ENCODE assay signal across 8 cellular contexts in the genomic region with DNA sequence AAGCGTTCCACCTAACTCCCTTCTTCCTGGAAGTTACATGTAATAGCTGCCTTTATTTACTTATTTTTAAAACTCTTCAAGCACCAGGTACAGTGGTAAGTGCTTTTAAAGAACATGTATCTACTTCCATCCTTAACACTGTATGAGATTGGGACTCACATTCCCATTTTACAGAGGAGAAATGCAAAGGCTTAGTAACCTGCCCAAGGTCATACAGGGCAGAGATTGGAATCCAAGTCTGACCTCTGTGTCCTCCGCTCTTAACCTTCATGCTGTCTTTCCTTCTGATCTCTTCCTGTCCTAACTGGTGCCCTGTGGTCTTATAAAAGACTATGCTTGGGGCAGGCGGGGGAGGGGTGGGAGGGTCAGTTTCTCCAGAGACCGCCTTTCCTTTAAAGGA. TPM values are rescaled to one million over a fixed set of nuclear protein-coding genes. Genes with fewer than 3 reads are reported as not detected.
DNase-seq lines count a peak whose midpoint lies in the region; ATAC-seq, FAIRE-seq and TF ChIP-seq lines count a peak whose summit lies in the region.

No MANE protein-coding gene starts in this region.

- ATAC-seq in CD4-positive, alpha-beta T cell (ENCODE audit: poor library complexity), result no peak
- ATAC-seq in GM21447 (IDR thresholded peaks at IDR 0.05; ENCODE audit: unreplicated experiment), result no peak

- no peaks in the 10 kb centered on the region for H3K27me3 Mint-ChIP-seq in CD4-positive, alpha-beta T cell

- POLR2A ChIA-PET in CD4-positive, alpha-beta T cell (lab: Charles Lee), result interaction anchor here (1.0 kb wide), 1 partner anchor 13 kb away, joined by 3 read pairs; no protein-coding TSS in a partner anchor
- POLR2A ChIA-PET in endothelial cell of umbilical vein (lab: Charles Lee), result no interaction called here

- CTCF ChIA-PET in CD4-positive, alpha-beta T cell (lab: Charles Lee), result no interaction called here
- CTCF ChIA-PET in endothelial cell of umbilical vein (lab: Charles Lee), result interaction anchor here (0.7 to 1.1 kb wide), 4 partner anchors 11 to 74 kb away, joined by 3 read pairs; no protein-coding TSS in a partner anchor

- H3K4me1 Mint-ChIP-seq in CD4-positive, alpha-beta T cell (ENCODE audit: low read depth), result peaks cover 36% of the 10 kb centered on the region

- no peaks in the 10 kb centered on the region for H3K27me3 ChIP-seq in CD4-positive, alpha-beta T cell (ENCODE audit: control insufficient read depth, insufficient read depth, low read length)
- H3K27me3 ChIP-seq in OCI-LY3 (ENCODE audit: low read depth, low read length) (no peaks in the 10 kb centered on the region), endothelial cell of umbilical vein (ENCODE audit: control insufficient read depth in 2 of 2, insufficient read depth in 2 of 2, low read length in 2 of 2) (no peaks in the 10 kb centered on the region), neutrophil (no peaks in the 10 kb centered on the region)

- H3K4me1 ChIP-seq in OCI-LY3 (ENCODE audit: low read length) (peaks cover 53% of the 10 kb centered on the region), endothelial cell of umbilical vein (ENCODE audit: control insufficient read depth, extremely low read depth, insufficient read depth, low read length) (peaks cover 17% of the 10 kb centered on the region), neutrophil (ENCODE audit: control insufficient read depth in 1 of 2, insufficient read depth in 1 of 2, low read depth in 1 of 2, low read length in 1 of 2) (peaks cover 65 to 71% of the 10 kb centered on the region in 2 experiments)

- H3K79me2 ChIP-seq in OCI-LY3 (ENCODE audit: low read length) (peaks cover 78% of the 10 kb centered on the region), endothelial cell of umbilical vein (ENCODE audit: control insufficient read depth, insufficient read depth, low read length) (peaks cover 63% of the 10 kb centered on the region)

- no peak overlapping the region for H2AFZ ChIP-seq in OCI-LY3 (ENCODE audit: low read depth, low read length)
- H2AFZ ChIP-seq in endothelial cell of umbilical vein (ENCODE audit: low read depth, low read length), result no peak overlapping the region

- H3K4me2 ChIP-seq in OCI-LY3 (ENCODE audit: low read length) (peak overlapping the region; percentile 86), endothelial cell of umbilical vein (ENCODE audit: insufficient read depth, low read length) (peak overlapping the region; percentile 72)

- peak overlapping the region; percentile 88 for H3K4me3 Mint-ChIP-seq in CD4-positive, alpha-beta T cell

- H3K4me3 ChIP-seq in OCI-LY3 (ENCODE audit: low read length), result peak overlapping the region; percentile 95
- H3K4me3 ChIP-seq in endothelial cell of umbilical vein (replicated peaks in 1 of 3; ENCODE audit: insufficient read depth in 1 of 3, low read depth in 1 of 3, low read length in 3 of 3), result peak overlapping the region; percentile 81 to 93 (median 87)
- peak overlapping the region; percentile 86 to 93 for H3K4me3 ChIP-seq in neutrophil (ENCODE audit: low read depth in 1 of 2, low read length in 1 of 2)

- H3K9me3 ChIP-seq in CD4-positive, alpha-beta T cell (ENCODE audit: control insufficient read depth, low read length), result no peaks in the 10 kb centered on the region
- H3K9me3 ChIP-seq in OCI-LY3 (ENCODE audit: insufficient read depth, low read length) (no peaks in the 10 kb centered on the region), endothelial cell of umbilical vein (replicated peaks; ENCODE audit: control insufficient read depth, insufficient read depth, low read length) (no peaks in the 10 kb centered on the region), neutrophil (no peaks in the 10 kb centered on the region)

- no peak for TF ChIP-seq CTCF in CD4-positive, alpha-beta T cell (IDR thresholded peaks at IDR 0.05)
- TF ChIP-seq CTCF in OCI-LY3 (IDR thresholded peaks at IDR 0.05; ENCODE audit: low read depth, low read length) (no peak), endothelial cell of umbilical vein (IDR thresholded peaks at IDR 0.05; ENCODE audit: extremely low read depth in 1 of 2, insufficient read depth in 1 of 2, low read depth in 1 of 2, low read length in 2 of 2) (no peak), neutrophil (IDR thresholded peaks at IDR 0.05) (no peak)

- intact Hi-C loops in CD4-positive, alpha-beta T cell (cut with DNase I, micrococcal nuclease), result loop anchor here (5.0 to 10.0 kb wide), 7 partner anchors 40 to 1223 kb away; a partner anchor contains a TSS
- intact Hi-C loops in endothelial cell of umbilical vein (cut with micrococcal nuclease), result loop anchor here (2.0 to 5.0 kb wide), 3 partner anchors 50 to 101 kb away; a partner anchor contains a TSS

- BruUV-seq in endothelial cell of umbilical vein (replicated peaks; lab: Mats Ljungman, UMichigan), result no TSS peak

- peak overlapping the region; percentile 19 for H3K27ac Mint-ChIP-seq in CD4-positive, alpha-beta T cell

- FAIRE-seq in endothelial cell of umbilical vein (lab: Jason Lieb, UNC), result no peak

- H3K9me3 Mint-ChIP-seq in CD4-positive, alpha-beta T cell, result no peaks in the 10 kb centered on the region

- no peaks in the 10 kb centered on the region for H3K9me1 ChIP-seq in endothelial cell of umbilical vein (replicated peaks; ENCODE audit: control insufficient read depth, extremely low read depth, insufficient read depth, low read length)

- peaks cover 27% of the 10 kb centered on the region for H3K36me3 ChIP-seq in OCI-LY3 (replicated peaks; ENCODE audit: low read depth, low read length)
- no peaks in the 10 kb centered on the region for H3K36me3 ChIP-seq in endothelial cell of umbilical vein (ENCODE audit: control insufficient read depth in 2 of 2, extremely low read depth in 1 of 2, insufficient read depth in 2 of 2, low read length in 2 of 2)
- no peaks in the 10 kb centered on the region for H3K36me3 ChIP-seq in neutrophil

- no peak for TF ChIP-seq POLR2A in endothelial cell of umbilical vein (IDR thresholded peaks at IDR 0.05; ENCODE audit: low read depth, low read length)

- no peaks in the 10 kb centered on the region for H3K36me3 Mint-ChIP-seq in CD4-positive, alpha-beta T cell (ENCODE audit: low read depth)

- H3K9ac ChIP-seq in OCI-LY3 (ENCODE audit: low read length) (peak overlapping the region; percentile 98), endothelial cell of umbilical vein (replicated peaks; ENCODE audit: extremely low read depth, insufficient read depth, low read length) (peak overlapping the region; percentile 93)

- dilution Hi-C loops in endothelial cell of umbilical vein (cut with MboI; ENCODE audit: extremely low pct_ligation_motif_present, low sequenced_read_pairs), result no loop called here

- H4K20me1 ChIP-seq in OCI-LY3 (ENCODE audit: insufficient read depth, low read length), result peaks cover 51% of the 10 kb centered on the region
- no peaks in the 10 kb centered on the region for H4K20me1 ChIP-seq in endothelial cell of umbilical vein (replicated peaks; ENCODE audit: control insufficient read depth, extremely low read depth, insufficient read depth, low read length)

- no peak overlapping the region for H3K27ac ChIP-seq in CD4-positive, alpha-beta T cell (ENCODE audit: low read depth, low read length)
- H3K27ac ChIP-seq in OCI-LY3 (ENCODE audit: low read length) (no peak overlapping the region), endothelial cell of umbilical vein (ENCODE audit: insufficient read depth, low read depth, low read length) (peak overlapping the region; percentile 79), neutrophil (peak overlapping the region; percentile 96)

- no peak for DNase-seq in CD4-positive, alpha-beta T cell
- DNase-seq in endothelial cell of umbilical vein (ENCODE audit: low read depth, low spot score) (no peak), Ammon's horn (ENCODE audit: low spot score) (no peak), H4 (ENCODE audit: low spot score) (no peak), COLO668 (lab: John Stamatoyannopoulos, UW; ENCODE audit: unreplicated experiment) (no peak)

TF ChIP-seq in endothelial cell of umbilical vein, 7 proteins besides CTCF, POLR2A, EP300 and RAD21:
- no peak for TF ChIP-seq MYC (IDR thresholded peaks at IDR 0.05; ENCODE audit: low read depth, low read length)
- TF ChIP-seq, protein P1, sequence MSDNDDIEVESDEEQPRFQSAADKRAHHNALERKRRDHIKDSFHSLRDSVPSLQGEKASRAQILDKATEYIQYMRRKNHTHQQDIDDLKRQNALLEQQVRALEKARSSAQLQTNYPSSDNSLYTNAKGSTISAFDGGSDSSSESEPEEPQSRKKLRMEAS (IDR thresholded peaks at IDR 0.05; ENCODE audit: insufficient read depth, insufficient read length), result no peak
TF ChIP-seq in endothelial cell of umbilical vein: peak in this region for 0.

RNA-seq across cellular contexts. Expression of a gene that starts 1.6 kb away (rescaled TPM):
- total RNA-seq in CD4-positive, alpha-beta T cell, result 1 to 10 TPM; 3.1 to 3.2 TPM
- total RNA-seq in endothelial cell of umbilical vein, result 58.5 and 70.1 TPM in 2 replicates
- 51.0 and 54.4 TPM in 2 replicates for polyA plus RNA-seq in endothelial cell of umbilical vein
- 48.8 and 51.0 TPM in 2 replicates for polyA plus RNA-seq in endothelial cell of umbilical vein (2011; cell fraction: cytosol; rRNA removed)
- 28.9 and 29.6 TPM in 2 replicates for polyA plus RNA-seq in endothelial cell of umbilical vein (2011; cell fraction: nucleus; rRNA removed)
- polyA plus RNA-seq in endothelial cell of umbilical vein (2012), result 33.3 and 39.7 TPM in 2 replicates
- polyA minus RNA-seq in endothelial cell of umbilical vein, result 80.5 and 82.9 TPM in 2 replicates
- polyA minus RNA-seq in endothelial cell of umbilical vein (2011; cell fraction: cytosol; rRNA and poly(A)+ RNA removed), result 28.1 TPM
- polyA minus RNA-seq in endothelial cell of umbilical vein (2011; cell fraction: nucleus; rRNA and poly(A)+ RNA removed), result 17.1 and 20.8 TPM in 2 replicates
- total RNA-seq in H4 (2014; rRNA removed; shearing (Covaris generic)), result 13.3 and 15.4 TPM in 2 replicates

Comparison
In these comparisons a context has a peak if more than half of its experiments do, and no peak if none do; other contexts are left out.
1. H3K27ac ChIP-seq: peak in endothelial cell of umbilical vein (single experiment) and neutrophil (single experiment); none in CD4-positive, alpha-beta T cell (single experiment) and OCI-LY3 (single experiment).
2. Peak in every context shown above with its lines, with median percentiles within 50 percentile points of each other: H3K4me3 ChIP-seq.